ENCODE assay signal across 8 cellular contexts in genomic region chr9:96419691-96419969, GRCh38. TPM values are rescaled to one million over a fixed set of nuclear protein-coding genes. Genes with fewer than 3 reads are reported as not detected.
DNase-seq lines count a peak whose midpoint lies in the region; ATAC-seq and TF ChIP-seq lines count a peak whose summit lies in the region.

No MANE protein-coding gene starts in this region.

- H3K9me3 Mint-ChIP-seq in activated naive CD4-positive, alpha-beta T cell treated with anti-CD3 and anti-CD28 coated beads, Interleukin-2, amount 50 U/mL, for 24 hours = no peaks in the 10 kb centered on the region

- H2BK12ac ChIP-seq in trophoblast cell (ENCODE audit: low read length) = no peak overlapping the region

- H3K4me2 ChIP-seq in trophoblast cell (ENCODE audit: low read length) = no peak overlapping the region

- no peak overlapping the region for H3K18ac ChIP-seq in trophoblast cell (ENCODE audit: low read length)

- H3K4me1 ChIP-seq in right lobe of liver = peaks cover 0 to 27% (median 15%) of the 10 kb centered on the region in 4 donors
- H3K4me1 ChIP-seq in tibial nerve = peaks cover 6 to 33% (median 25%) of the 10 kb centered on the region in 4 donors
- peaks cover 3 to 14% of the 10 kb centered on the region in 2 experiments for H3K4me1 ChIP-seq in trophoblast cell (ENCODE audit: control insufficient read depth in 1 of 2, insufficient read depth in 2 of 2, low read length in 2 of 2)

- no peaks in the 10 kb centered on the region for H3K27me3 Mint-ChIP-seq in activated naive CD4-positive, alpha-beta T cell treated with anti-CD3 and anti-CD28 coated beads, Interleukin-2, amount 50 U/mL, for 24 hours

- H3K36me3 Mint-ChIP-seq in activated naive CD4-positive, alpha-beta T cell treated with anti-CD3 and anti-CD28 coated beads, Interleukin-2, amount 50 U/mL, for 24 hours = no peaks in the 10 kb centered on the region

- H3K4me3 ChIP-seq in astrocyte of the spinal cord (ENCODE audit: low read depth, low read length) (peak overlapping the region; percentile 74), right lobe of liver (peak overlapping the region; percentile 64 to 88 (median 84)), tibial nerve (peak overlapping the region in 3 of 4 donors; percentile 67 to 93 (median 79)), trophoblast cell (ENCODE audit: low read depth, low read length) (no peak overlapping the region)

- H3K79me2 ChIP-seq in trophoblast cell (ENCODE audit: control insufficient read depth, insufficient read depth, low read length, poor library complexity) = peaks cover 14% of the 10 kb centered on the region

- TF ChIP-seq CTCF in astrocyte of the spinal cord (IDR thresholded peaks at IDR 0.05; ENCODE audit: low read depth, low read length) = no peak
- TF ChIP-seq CTCF in right lobe of liver (IDR thresholded peaks at IDR 0.05) = no peak
- TF ChIP-seq CTCF in tibial nerve (IDR thresholded peaks at IDR 0.05) = no peak
- no peak for TF ChIP-seq CTCF in GM13976 (IDR thresholded peaks at IDR 0.05; ENCODE audit: borderline replicate concordance, control extremely low read depth, extremely low read depth, insufficient read depth, missing control alignments)

- no peak overlapping the region for H4K91ac ChIP-seq in trophoblast cell (ENCODE audit: low read depth, low read length)

- H3K4me1 Mint-ChIP-seq in activated naive CD4-positive, alpha-beta T cell treated with anti-CD3 and anti-CD28 coated beads, Interleukin-2, amount 50 U/mL, for 24 hours = peaks cover 31% of the 10 kb centered on the region

- no peak for TF ChIP-seq EP300 in tibial nerve (IDR thresholded peaks at IDR 0.05)

- H2BK120ac ChIP-seq in trophoblast cell (ENCODE audit: insufficient read depth, low read length, poor library complexity) = no peak overlapping the region

- H3K9me3 ChIP-seq in right lobe of liver = no peaks in the 10 kb centered on the region
- no peaks in the 10 kb centered on the region for H3K9me3 ChIP-seq in tibial nerve
- H3K9me3 ChIP-seq in trophoblast cell (ENCODE audit: insufficient read depth, low read depth, low read length) = peaks cover 3% of the 10 kb centered on the region

- in situ Hi-C loops in astrocyte of the spinal cord (cut with HindIII; ENCODE audit: low sequenced_read_pairs) = no loop called here
- in situ Hi-C loops in GM13976 (cut with MboI; ENCODE audit: low sequenced_read_pairs, unreplicated experiment) = no loop called here

- ATAC-seq in right lobe of liver (no peak), GM21825 (IDR thresholded peaks at IDR 0.05; ENCODE audit: unreplicated experiment) (no peak)

- peak overlapping the region; percentile 66 for H3K27ac Mint-ChIP-seq in activated naive CD4-positive, alpha-beta T cell treated with anti-CD3 and anti-CD28 coated beads, Interleukin-2, amount 50 U/mL, for 24 hours

- no peak overlapping the region for H2AFZ ChIP-seq in trophoblast cell (ENCODE audit: insufficient read depth, low read length, poor library complexity)

- H3K4ac ChIP-seq in trophoblast cell (ENCODE audit: low read depth, low read length) = no peak overlapping the region

- TF ChIP-seq POLR2A in right lobe of liver (IDR thresholded peaks at IDR 0.05) = no peak
- no peak for TF ChIP-seq POLR2A in tibial nerve (IDR thresholded peaks at IDR 0.05)

- intact Hi-C loops in right lobe of liver (cut with DNase I) = loop anchor here in 1 of 2 donors (10.0 kb wide), 1 partner anchor 95 kb away; no protein-coding TSS in a partner anchor

- no peak for DNase-seq in activated naive CD4-positive, alpha-beta T cell treated with anti-CD3 and anti-CD28 coated beads, Interleukin-2, amount 50 U/mL, for 16 hours
- DNase-seq in astrocyte of the spinal cord (ENCODE audit: low read depth, low spot score) (peak; percentile 13), right lobe of liver (no peak), tibial nerve (ENCODE audit: low spot score in 2 of 2) (no peak), GM13976 (ENCODE audit: low spot score) (no peak), trophoblast cell (no peak)

- no peak overlapping the region for H3K9ac ChIP-seq in trophoblast cell (ENCODE audit: low read length)

- no peaks in the 10 kb centered on the region for H3K27me3 ChIP-seq in right lobe of liver
- H3K27me3 ChIP-seq in tibial nerve = no peaks in the 10 kb centered on the region
- no peaks in the 10 kb centered on the region for H3K27me3 ChIP-seq in trophoblast cell (ENCODE audit: insufficient read depth, low read length)

- 8% methylated on average over 2 of the region's 2 CpGs for WGBS in right lobe of liver (ENCODE audit: insufficient coverage, low coverage, low lambda C conversion rate, missing lambda C conversion rate)
- 17 to 24% methylated on average over 2 of the region's 2 CpGs for WGBS in tibial nerve, 2 donors
- WGBS in trophoblast cell (ENCODE audit: extremely low coverage, insufficient coverage, insufficient read length) = 100% methylated on average over 2 of the region's 2 CpGs

- peak overlapping the region; percentile 88 to 94 (median 92) for H3K27ac ChIP-seq in right lobe of liver
- H3K27ac ChIP-seq in tibial nerve = peak overlapping the region; percentile 97 to 100 (median 100)
- H3K27ac ChIP-seq in trophoblast cell (ENCODE audit: low read depth, low read length) = no peak overlapping the region

- no peak overlapping the region for H4K8ac ChIP-seq in trophoblast cell (ENCODE audit: low read depth, low read length)

- H3K23ac ChIP-seq in trophoblast cell (ENCODE audit: low read length) = no peak overlapping the region

- no peaks in the 10 kb centered on the region for H3K36me3 ChIP-seq in right lobe of liver
- no peaks in the 10 kb centered on the region for H3K36me3 ChIP-seq in tibial nerve
- H3K36me3 ChIP-seq in trophoblast cell (ENCODE audit: control insufficient read depth in 1 of 2, insufficient read depth in 2 of 2, low read length in 2 of 2) = no peaks in the 10 kb centered on the region

- no peak overlapping the region for H2AK5ac ChIP-seq in trophoblast cell (ENCODE audit: low read length)

- no peak overlapping the region for H2BK5ac ChIP-seq in trophoblast cell (ENCODE audit: low read depth, low read length, poor library complexity)

- peak overlapping the region; percentile 79 for H3K4me3 Mint-ChIP-seq in activated naive CD4-positive, alpha-beta T cell treated with anti-CD3 and anti-CD28 coated beads, Interleukin-2, amount 50 U/mL, for 24 hours

- H3K14ac ChIP-seq in trophoblast cell (ENCODE audit: low read length) = no peak overlapping the region

- H3K79me1 ChIP-seq in trophoblast cell (ENCODE audit: low read length) = peaks cover 15% of the 10 kb centered on the region

- H4K12ac ChIP-seq in trophoblast cell (ENCODE audit: low read depth, low read length) = no peak overlapping the region

RNA-seq across cellular contexts. Expression of gene ZNF367, which starts 1.5 kb away (rescaled TPM):
- total RNA-seq in right lobe of liver (1 to 10 TPM in 5 of 6 experiments, under 1 TPM in 1; 0.73 to 9.2 (median 2.6) TPM), tibial nerve (1 to 10 TPM; 2.5 to 4.3 (median 3.1) TPM)
- 3.3 and 3.5 TPM in 2 replicates for polyA plus RNA-seq in trophoblast cell (2013)

RNA-seq across cellular contexts. Expression of gene HABP4, which starts 30.3 kb away (rescaled TPM):
- total RNA-seq in right lobe of liver = 1 to 10 TPM; 1.4 to 6.2 (median 4.7) TPM
- total RNA-seq in tibial nerve = 10 to 100 TPM; 42.8 to 50.0 (median 46.3) TPM
- polyA plus RNA-seq in trophoblast cell (2013) = 14.8 and 15.9 TPM in 2 replicates

RNA-seq across cellular contexts. Expression of gene SLC35D2, which starts 36.1 kb away (rescaled TPM):
- total RNA-seq in right lobe of liver = 10 to 100 TPM; 28.9 to 48.1 (median 34.3) TPM
- total RNA-seq in tibial nerve = 10 to 100 TPM; 25.1 to 66.6 (median 32.0) TPM
- 39.3 and 41.1 TPM in 2 replicates for polyA plus RNA-seq in trophoblast cell (2013)

Comparison
In these comparisons a context has a peak if more than half of its experiments do, and no peak if none do; other contexts are left out.
1. RNA of gene HABP4, which starts 30.3 kb away (total RNA-seq): 42.8 to 50.0 TPM in tibial nerve; 1.4 to 6.2 TPM in right lobe of liver; every median in the first group is over 4 times any median in the second.